ENCODE assay signal across 8 cellular contexts in the genomic region with DNA sequence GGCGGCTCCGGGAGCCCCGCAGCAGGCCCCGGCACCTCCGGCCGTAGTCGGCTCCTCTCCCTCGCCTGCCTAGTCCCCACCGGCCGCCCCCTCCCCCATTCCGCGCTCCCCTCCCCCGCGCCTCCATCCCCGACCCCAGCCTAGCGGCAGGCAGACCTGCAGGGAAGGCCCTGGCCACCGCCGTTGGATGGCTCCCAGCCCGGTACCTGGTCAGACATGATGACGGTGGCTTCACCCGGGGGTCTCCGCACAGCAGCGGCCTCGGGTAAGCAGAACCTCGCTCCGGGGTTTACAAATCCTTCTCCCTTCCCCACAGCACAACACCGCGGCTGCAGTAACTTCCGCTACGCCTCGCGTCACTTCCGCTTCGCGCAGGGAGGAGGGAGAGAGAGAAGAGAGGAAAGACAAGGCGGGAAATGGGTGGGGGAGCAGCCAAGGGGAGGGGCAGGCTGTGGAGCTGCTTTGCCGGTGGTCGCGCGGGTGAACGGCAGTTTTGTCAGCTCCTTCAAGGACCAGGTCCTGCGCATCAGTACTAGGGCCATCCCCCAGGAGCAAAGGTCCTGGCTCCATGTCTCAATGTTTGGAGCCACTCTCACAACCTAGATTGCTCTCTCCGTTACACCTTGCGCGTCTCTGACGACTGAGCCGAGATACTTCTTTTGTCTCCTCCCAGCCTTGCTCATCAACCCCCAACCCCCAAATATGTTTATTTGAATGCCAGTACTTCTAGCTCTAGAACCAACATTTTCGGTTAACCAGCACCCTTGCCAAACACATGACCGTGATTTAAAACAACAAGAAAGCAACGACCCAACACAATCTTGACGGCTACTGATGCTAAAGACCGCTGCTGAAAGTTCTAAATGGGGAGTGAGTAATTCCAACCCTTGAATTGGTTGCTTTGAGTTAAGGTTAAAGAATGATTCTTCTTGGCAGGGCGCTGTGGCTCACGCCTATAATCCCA. TPM values are rescaled to one million over a fixed set of nuclear protein-coding genes. Genes with fewer than 3 reads are reported as not detected.
DNase-seq lines count a peak whose midpoint lies in the region; ATAC-seq and TF ChIP-seq lines count a peak whose summit lies in the region.

A gene (minus strand): TSS at position 364 of the 964 bp plus-strand sequence. CDS start 146 bp downstream, at position 218.

- intact Hi-C loops in left ventricle myocardium inferior (cut with micrococcal nuclease) (no loop called here), upper lobe of right lung (cut with DNase I) (no loop called here)

- H3K9me3 ChIP-seq in T-helper 17 cell (ENCODE audit: control insufficient read depth, low read length, poor library complexity, severe bottlenecking) (no peaks in the 10 kb centered on the region), left ventricle myocardium inferior (replicated peaks) (no peaks in the 10 kb centered on the region), upper lobe of right lung (no peaks in the 10 kb centered on the region)

- H3K4me3 ChIP-seq in left ventricle myocardium inferior (peak within 1 kb of the TSS; percentile 99), upper lobe of right lung (peak within 1 kb of the TSS; percentile 97)

- H3K4me1 Mint-ChIP-seq in T-helper 17 cell: peaks cover 25% of the 10 kb centered on the region
- peaks cover 12% of the 10 kb centered on the region for H3K4me1 Mint-ChIP-seq in progenitor cell of endocrine pancreas (ENCODE audit: low read depth)

- H3K4me1 ChIP-seq in left ventricle myocardium inferior (peaks cover 45% of the 10 kb centered on the region), upper lobe of right lung (peaks cover 17% of the 10 kb centered on the region)

- no peaks in the 10 kb centered on the region for H3K27me3 ChIP-seq in left ventricle myocardium inferior (ENCODE audit: low read depth)
- H3K27me3 ChIP-seq in upper lobe of right lung: no peaks in the 10 kb centered on the region

- DNase-seq in NCI-H1694 treated with DMSO at 0.1 percent for 48 hours (lab: John Stamatoyannopoulos, UW) (peak; percentile 85), T-helper 17 cell (peak; percentile 77 to 82 (median 80)), amygdala (lab: John Stamatoyannopoulos, UW) (peak; percentile 48 to 93 (median 84)), left ventricle myocardium inferior (peak; percentile 89), progenitor cell of endocrine pancreas (ENCODE audit: low spot score, unreplicated experiment) (peak; percentile 72), upper lobe of right lung (peak; percentile 96)

- TF ChIP-seq CTCF in left ventricle myocardium inferior (IDR thresholded peaks at IDR 0.05; ENCODE audit: borderline replicate concordance) (no peak), progenitor cell of endocrine pancreas (IDR thresholded peaks at IDR 0.05; ENCODE audit: unreplicated experiment) (peak; percentile 15), upper lobe of right lung (IDR thresholded peaks at IDR 0.05) (no peak)

- H3K36me3 ChIP-seq in left ventricle myocardium inferior (no peaks in the 10 kb centered on the region), upper lobe of right lung (no peaks in the 10 kb centered on the region)

- H3K27ac ChIP-seq in left ventricle myocardium inferior (replicated peaks) (peak within 1 kb of the TSS; percentile 92), upper lobe of right lung (peak within 1 kb of the TSS; percentile 89)

- ATAC-seq in GM18498 (IDR thresholded peaks at IDR 0.05; ENCODE audit: unreplicated experiment) (peak; percentile 97), HG02885 (IDR thresholded peaks at IDR 0.05; ENCODE audit: poor library complexity, unreplicated experiment) (peak; percentile 97), T-helper 17 cell (peak; percentile 93), upper lobe of right lung (peak; percentile 98)

- H3K27ac Mint-ChIP-seq in T-helper 17 cell (peak within 1 kb of the TSS; percentile 93), progenitor cell of endocrine pancreas (peak within 1 kb of the TSS; percentile 99)

- no peaks in the 10 kb centered on the region for H3K27me3 Mint-ChIP-seq in T-helper 17 cell
- no peaks in the 10 kb centered on the region for H3K27me3 Mint-ChIP-seq in progenitor cell of endocrine pancreas

- H3K4me3 Mint-ChIP-seq in T-helper 17 cell: peak within 1 kb of the TSS; percentile 98
- peak within 1 kb of the TSS; percentile 99 for H3K4me3 Mint-ChIP-seq in progenitor cell of endocrine pancreas (ENCODE audit: low read depth)

- no peaks in the 10 kb centered on the region for H3K9me3 Mint-ChIP-seq in progenitor cell of endocrine pancreas (ENCODE audit: low read depth)

- peaks cover 2% of the 10 kb centered on the region for H3K36me3 Mint-ChIP-seq in T-helper 17 cell (ENCODE audit: low read depth)
- no peaks in the 10 kb centered on the region for H3K36me3 Mint-ChIP-seq in progenitor cell of endocrine pancreas (ENCODE audit: insufficient read depth)

RNA-seq across cellular contexts. Expression of the gene that starts here (rescaled TPM):
- 10 to 100 TPM; 61.1 to 72.1 TPM for total RNA-seq in T-helper 17 cell
- total RNA-seq in left ventricle myocardium inferior: 71.2 TPM
- 131 and 135 TPM in 2 replicates for total RNA-seq in progenitor cell of endocrine pancreas
- 75.6 TPM for total RNA-seq in upper lobe of right lung

Comparison
In these comparisons a context has a peak if more than half of its experiments do, and no peak if none do; other contexts are left out.
1. Peak in every context shown above with its lines: DNase-seq, ATAC-seq, H3K4me3 ChIP-seq and H3K27ac ChIP-seq.